In genomic region chr12:56021882-56022497, GRCh38 we compare ENCODE assay signal across 1 cellular context.
TF ChIP-seq lines count a peak whose summit lies in the region.

No MANE protein-coding gene starts in this region.

TF ChIP-seq in HepG2, 621 proteins besides CTCF, POLR2A, EP300 and RAD21:
- TF ChIP-seq ZNF3 (CRISPR knock-in tag; IDR thresholded peaks at IDR 0.05) (no peak), MXD1 (CRISPR knock-in tag; IDR thresholded peaks at IDR 0.05) (no peak), ZNF274 (CRISPR knock-in tag; IDR thresholded peaks at IDR 0.05) (no peak), HDAC6 (IDR thresholded peaks at IDR 0.05; ENCODE audit: low read depth, low read length) (no peak), STAG1 (CRISPR knock-in tag; IDR thresholded peaks at IDR 0.05) (no peak)
- TF ChIP-seq, protein P1, sequence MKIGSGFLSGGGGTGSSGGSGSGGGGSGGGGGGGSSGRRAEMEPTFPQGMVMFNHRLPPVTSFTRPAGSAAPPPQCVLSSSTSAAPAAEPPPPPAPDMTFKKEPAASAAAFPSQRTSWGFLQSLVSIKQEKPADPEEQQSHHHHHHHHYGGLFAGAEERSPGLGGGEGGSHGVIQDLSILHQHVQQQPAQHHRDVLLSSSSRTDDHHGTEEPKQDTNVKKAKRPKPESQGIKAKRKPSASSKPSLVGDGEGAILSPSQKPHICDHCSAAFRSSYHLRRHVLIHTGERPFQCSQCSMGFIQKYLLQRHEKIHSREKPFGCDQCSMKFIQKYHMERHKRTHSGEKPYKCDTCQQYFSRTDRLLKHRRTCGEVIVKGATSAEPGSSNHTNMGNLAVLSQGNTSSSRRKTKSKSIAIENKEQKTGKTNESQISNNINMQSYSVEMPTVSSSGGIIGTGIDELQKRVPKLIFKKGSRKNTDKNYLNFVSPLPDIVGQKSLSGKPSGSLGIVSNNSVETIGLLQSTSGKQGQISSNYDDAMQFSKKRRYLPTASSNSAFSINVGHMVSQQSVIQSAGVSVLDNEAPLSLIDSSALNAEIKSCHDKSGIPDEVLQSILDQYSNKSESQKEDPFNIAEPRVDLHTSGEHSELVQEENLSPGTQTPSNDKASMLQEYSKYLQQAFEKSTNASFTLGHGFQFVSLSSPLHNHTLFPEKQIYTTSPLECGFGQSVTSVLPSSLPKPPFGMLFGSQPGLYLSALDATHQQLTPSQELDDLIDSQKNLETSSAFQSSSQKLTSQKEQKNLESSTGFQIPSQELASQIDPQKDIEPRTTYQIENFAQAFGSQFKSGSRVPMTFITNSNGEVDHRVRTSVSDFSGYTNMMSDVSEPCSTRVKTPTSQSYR (CRISPR knock-in tag; IDR thresholded peaks at IDR 0.05; ENCODE audit: borderline replicate concordance) = no peak
